Comparison of ENCODE assay signal across 18 cellular contexts in genomic region chr3:130081371-130081881, GRCh38. TPM values are rescaled to one million over a fixed set of nuclear protein-coding genes. Genes with fewer than 3 reads are reported as not detected.
"Had no signal": no experiment of that assay in that cellular context is flagged by ENCODE, and none has a peak within 500 bp of the region (broad histone marks: within the 10 kb centered on the region; RNA-seq: fewer than 3 reads in every experiment).

Gene ALG1L2 (plus strand): TSS chr3:130081831. CDS start chr3:130082017, 186 bp downstream.

- DNase-seq: activated CD4-positive, alpha-beta T cell treated with anti-CD3 and anti-CD28 coated beads, Interleukin-2, amount 10 ng/mL, durations not matched to agents 24 days and 14 days; activated naive CD4-positive, alpha-beta T cell treated with anti-CD3 and anti-CD28 coated beads for 36 hours; activated T-cell treated with anti-CD3 and anti-CD28 coated beads for 4 hours; adrenal gland; caudate nucleus; colonic mucosa; effector CD8-positive, alpha-beta T cell; lower lobe of right lung; midbrain; naive thymus-derived CD4-positive, alpha-beta T cell; nucleus accumbens; stimulated activated CD4-positive, alpha-beta T cell treated with anti-CD3 and anti-CD28 coated beads, Interleukin-12 subunit alpha, Interleukin-12 subunit beta, amount 100 ng/mL, for 4 hours; stimulated activated naive CD4-positive, alpha-beta T cell treated with Interleukin-2 at 50 U/mL for 16 hours; T-helper 9 cell; testis had no signal

- H3K27ac Mint-ChIP-seq: activated CD4-positive, alpha-beta T cell treated with anti-CD3 and anti-CD28 coated beads, Interleukin-2, amount 10 ng/mL, durations not matched to agents 24 days and 14 days; activated naive CD4-positive, alpha-beta T cell treated with anti-CD3 and anti-CD28 coated beads for 36 hours; activated T-helper 17 cell treated with anti-CD3 and anti-CD28 coated beads, Interleukin-2, amount 50 U/mL, for 72 hours; naive thymus-derived CD4-positive, alpha-beta T cell; WTC11 had no signal

- H3K9me3 Mint-ChIP-seq: activated CD4-positive, alpha-beta T cell treated with anti-CD3 and anti-CD28 coated beads, Interleukin-2, amount 10 ng/mL, durations not matched to agents 24 days and 14 days; activated naive CD4-positive, alpha-beta T cell treated with anti-CD3 and anti-CD28 coated beads for 36 hours; activated T-helper 17 cell treated with anti-CD3 and anti-CD28 coated beads, Interleukin-2, amount 50 U/mL, for 72 hours; WTC11 had no signal

- H3K36me3 Mint-ChIP-seq: WTC11 had no signal

- H3K27me3 Mint-ChIP-seq: activated CD4-positive, alpha-beta T cell treated with anti-CD3 and anti-CD28 coated beads, Interleukin-2, amount 10 ng/mL, durations not matched to agents 24 days and 14 days had no signal

- H3K4me3 Mint-ChIP-seq: activated CD4-positive, alpha-beta T cell treated with anti-CD3 and anti-CD28 coated beads, Interleukin-2, amount 10 ng/mL, durations not matched to agents 24 days and 14 days; activated naive CD4-positive, alpha-beta T cell treated with anti-CD3 and anti-CD28 coated beads for 36 hours; activated T-helper 17 cell treated with anti-CD3 and anti-CD28 coated beads, Interleukin-2, amount 50 U/mL, for 72 hours; naive thymus-derived CD4-positive, alpha-beta T cell; WTC11 had no signal

- H3K4me1 Mint-ChIP-seq: activated CD4-positive, alpha-beta T cell treated with anti-CD3 and anti-CD28 coated beads, Interleukin-2, amount 10 ng/mL, durations not matched to agents 24 days and 14 days; activated T-helper 17 cell treated with anti-CD3 and anti-CD28 coated beads, Interleukin-2, amount 50 U/mL, for 72 hours; WTC11 had no signal

RNA-seq across cellular contexts. Expression of gene ALG1L2, which starts in this region (rescaled TPM):
- total RNA-seq: activated CD4-positive, alpha-beta T cell treated with anti-CD3 and anti-CD28 coated beads, Interleukin-2, amount 10 ng/mL, durations not matched to agents 24 days and 14 days; activated naive CD4-positive, alpha-beta T cell treated with anti-CD3 and anti-CD28 coated beads for 36 hours; testis had no signal
- polyA plus RNA-seq: adrenal gland; naive thymus-derived CD4-positive, alpha-beta T cell; urinary bladder had no signal
